Comparison of ENCODE assay signal across 18 cellular contexts in genomic region chr20:37845261-37845681, GRCh38. TPM values are rescaled to one million over a fixed set of nuclear protein-coding genes. Genes with fewer than 3 reads are reported as not detected.
DNase-seq lines count a peak whose midpoint lies in the region; ATAC-seq and TF ChIP-seq lines count a peak whose summit lies in the region.
"Had no signal": no experiment of that assay in that cellular context is flagged by ENCODE, and none has a peak within 500 bp of the region (broad histone marks: within the 10 kb centered on the region; RNA-seq: fewer than 3 reads in every experiment).

No MANE protein-coding gene starts in this region.

- no peak overlapping the region for H3K4ac ChIP-seq in neuronal stem cell (ENCODE audit: low read length)

- H2BK120ac ChIP-seq in neuronal stem cell (ENCODE audit: low read depth, low read length): no peak overlapping the region

- no peaks in the 10 kb centered on the region for H3K27me3 ChIP-seq in HUES48 (ENCODE audit: control insufficient read depth, insufficient read depth, low read length)
- no peaks in the 10 kb centered on the region for H3K27me3 ChIP-seq in neuronal stem cell (ENCODE audit: control insufficient read depth in 3 of 3, insufficient read depth in 3 of 3, low read depth in 1 of 3, low read length in 3 of 3)
- H3K27me3 ChIP-seq: BLaER1 treated with 17β-estradiol and CSF1 and Interleukin-3, amounts not matched to agents 10 nM and 100 nM; neutrophil; thyroid gland had no signal

- H4K91ac ChIP-seq in neuronal stem cell (ENCODE audit: low read depth, low read length, poor library complexity): peak overlapping the region; percentile 61

- no peaks in the 10 kb centered on the region for H3K9me3 Mint-ChIP-seq in brain
- H3K9me3 Mint-ChIP-seq: activated CD4-positive, alpha-beta memory T cell treated with anti-CD3 and anti-CD28 coated beads for 36 hours; mesothelial cell of epicardium had no signal

- peak overlapping the region; percentile 22 for H2AK5ac ChIP-seq in neuronal stem cell (ENCODE audit: low read depth, low read length)

- no peaks in the 10 kb centered on the region for H3K79me1 ChIP-seq in neuronal stem cell (ENCODE audit: low read depth, low read length)

- peak overlapping the region; percentile 62 for H3K23ac ChIP-seq in neuronal stem cell (ENCODE audit: low read depth, low read length, poor library complexity)

- no peaks in the 10 kb centered on the region for H3K9me3 ChIP-seq in HUES48 (ENCODE audit: control insufficient read depth, insufficient read depth, low read length)
- H3K9me3 ChIP-seq in neuronal stem cell (replicated peaks in 1 of 2; ENCODE audit: control insufficient read depth in 2 of 2, insufficient read depth in 1 of 2, low read depth in 1 of 2, low read length in 2 of 2): no peaks in the 10 kb centered on the region
- H3K9me3 ChIP-seq: BLaER1 treated with 17β-estradiol and CSF1 and Interleukin-3, amounts not matched to agents 10 nM and 100 nM; neutrophil; thyroid gland had no signal

- H4K8ac ChIP-seq in neuronal stem cell (ENCODE audit: low read depth, low read length): no peak overlapping the region

- no peak overlapping the region for H2BK5ac ChIP-seq in neuronal stem cell (ENCODE audit: low read length)

- H3K36me3 ChIP-seq in HUES48 (ENCODE audit: control insufficient read depth, insufficient read depth, low read length) (peaks cover 18% of the 10 kb centered on the region), neuronal stem cell (replicated peaks in 1 of 2; ENCODE audit: control insufficient read depth in 2 of 2, insufficient read depth in 2 of 2, low read length in 2 of 2) (peaks cover 0 to 21% of the 10 kb centered on the region in 2 donors)

- H3K27ac ChIP-seq in HUES48 (ENCODE audit: low read depth, low read length): peak overlapping the region; percentile 62
- no peak overlapping the region for H3K27ac ChIP-seq in neuronal stem cell (replicated peaks; ENCODE audit: low read length)
- H3K27ac ChIP-seq: BLaER1 treated with 17β-estradiol and CSF1 and Interleukin-3, amounts not matched to agents 10 nM and 100 nM; coronary artery; neutrophil; SK-N-MC; thyroid gland had no signal

- in situ Hi-C loops in GM13977 (cut with MboI; ENCODE audit: low pct_unique_long_range_greater_than_20kb, low sequenced_read_pairs, unreplicated experiment): no loop called here

- TF ChIP-seq CTCF in brain (conservative IDR thresholded peaks at IDR 0.05) (no peak), GM13977 (IDR thresholded peaks at IDR 0.05; ENCODE audit: extremely low read depth, insufficient read depth, missing control alignments) (no peak)

- no peak overlapping the region for H3K4me3 Mint-ChIP-seq in brain
- H3K4me3 Mint-ChIP-seq: activated CD4-positive, alpha-beta memory T cell treated with anti-CD3 and anti-CD28 coated beads for 36 hours; mesothelial cell of epicardium had no signal

- no peak overlapping the region for H2AFZ ChIP-seq in neuronal stem cell (ENCODE audit: low read length)

- no peak overlapping the region for H3K4me3 ChIP-seq in HUES48 (ENCODE audit: low read depth, low read length)
- no peak overlapping the region for H3K4me3 ChIP-seq in neuronal stem cell (ENCODE audit: low read length in 2 of 2)
- H3K4me3 ChIP-seq: BLaER1 treated with 17β-estradiol and CSF1 and Interleukin-3, amounts not matched to agents 10 nM and 100 nM; coronary artery; SK-N-MC; thyroid gland had no signal

- no peak overlapping the region for H3K9ac ChIP-seq in HUES48 (ENCODE audit: low read depth, low read length)
- peak overlapping the region; percentile 78 for H3K9ac ChIP-seq in neuronal stem cell (ENCODE audit: low read depth, low read length, poor library complexity)
- H3K9ac ChIP-seq: BLaER1 treated with 17β-estradiol and CSF1 and Interleukin-3, amounts not matched to agents 10 nM and 100 nM had no signal

- peaks cover 51% of the 10 kb centered on the region for H3K4me1 Mint-ChIP-seq in brain

- no peak for ATAC-seq in HG03095 (IDR thresholded peaks at IDR 0.05; ENCODE audit: unreplicated experiment)

- no peaks in the 10 kb centered on the region for H3K27me3 Mint-ChIP-seq in brain
- H3K27me3 Mint-ChIP-seq: activated CD4-positive, alpha-beta memory T cell treated with anti-CD3 and anti-CD28 coated beads for 36 hours had no signal

- H2BK12ac ChIP-seq in neuronal stem cell (ENCODE audit: low read length): peak overlapping the region; percentile 23

- H3K4me2 ChIP-seq in neuronal stem cell (ENCODE audit: insufficient read depth, low read length, poor library complexity, severe bottlenecking): no peak overlapping the region
- H3K4me2 ChIP-seq: BLaER1 treated with 17β-estradiol and CSF1 and Interleukin-3, amounts not matched to agents 10 nM and 100 nM had no signal

- peaks cover 45% of the 10 kb centered on the region for H3K36me3 Mint-ChIP-seq in brain

- H3K4me1 ChIP-seq in HUES48 (ENCODE audit: control insufficient read depth, insufficient read depth, low read length) (peaks cover 27% of the 10 kb centered on the region), neuronal stem cell (ENCODE audit: control insufficient read depth in 2 of 2, insufficient read depth in 1 of 2, low read depth in 1 of 2, low read length in 2 of 2) (peaks cover 26 to 28% of the 10 kb centered on the region in 2 donors)
- H3K4me1 ChIP-seq: BLaER1 treated with 17β-estradiol and CSF1 and Interleukin-3, amounts not matched to agents 10 nM and 100 nM; thyroid gland had no signal

- H2BK15ac ChIP-seq in neuronal stem cell (ENCODE audit: low read length): peak overlapping the region; percentile 75

- DNase-seq in NCI-H2196 treated with DMSO at 0.1 percent for 48 hours (lab: John Stamatoyannopoulos, UW; ENCODE audit: unreplicated experiment) (peak; percentile 36), neuronal stem cell (ENCODE audit: low spot score) (no peak), GM13977 (ENCODE audit: low spot score) (no peak), HuH-7.5 (ENCODE audit: low spot score) (no peak)
- DNase-seq: activated CD4-positive, alpha-beta memory T cell treated with anti-CD3 and anti-CD28 coated beads for 36 hours; DMS79 treated with DMSO at 0.1 percent for 48 hours; islet precursor cell; NCI-H2107; stimulated activated CD4-positive, alpha-beta T cell treated with anti-CD3 and anti-CD28 coated beads, Interleukin-4, amount 100 ng/mL, for 4 hours; thyroid gland had no signal

- no CpG with 5 or more reads among the region's 10 CpGs for WGBS in neuronal stem cell (ENCODE audit: extremely low coverage in 2 of 2, insufficient read length in 2 of 2, insufficient replicate concordance in 1 of 2), 2 donors

- peak overlapping the region in 3 of 5 experiments; percentile 46 to 84 (median 64) for H3K27ac Mint-ChIP-seq in brain
- H3K27ac Mint-ChIP-seq: activated CD4-positive, alpha-beta memory T cell treated with anti-CD3 and anti-CD28 coated beads for 36 hours had no signal

- peak overlapping the region; percentile 49 for H3K18ac ChIP-seq in neuronal stem cell (ENCODE audit: low read length)

- peak overlapping the region; percentile 59 for H3K14ac ChIP-seq in neuronal stem cell (ENCODE audit: low read length)

RNA-seq across cellular contexts. Expression of gene VSTM2L, which starts 57.7 kb away (rescaled TPM):
- 46.5 TPM for polyA plus RNA-seq in brain (ENCODE audit: insufficient read depth, low read depth, low replicate concordance)
- 9.1 TPM for polyA plus RNA-seq in neuronal stem cell (2013, experiment 1 of 2)
- 8.0 TPM for polyA plus RNA-seq in neuronal stem cell (2013, experiment 2 of 2)
